Comparison of ENCODE assay signal across 10 cellular contexts in genomic region chr1:210262167-210262896, GRCh38. TPM values are rescaled to one million over a fixed set of nuclear protein-coding genes. Genes with fewer than 3 reads are reported as not detected.
DNase-seq lines count a peak whose midpoint lies in the region; ATAC-seq and TF ChIP-seq lines count a peak whose summit lies in the region.
"Had no signal": no experiment of that assay in that cellular context is flagged by ENCODE, and none has a peak within 500 bp of the region (broad histone marks: within the 10 kb centered on the region; RNA-seq: fewer than 3 reads in every experiment).

No MANE protein-coding gene starts in this region.

- H3K27ac Mint-ChIP-seq in GM23338, result no peak overlapping the region
- H3K27ac Mint-ChIP-seq in stimulated activated effector memory CD8-positive, alpha-beta T cell treated with anti-CD3 and anti-CD28 coated beads, Interleukin-12 subunit alpha, Interleukin-12 subunit beta, amount 100 ng/mL, for 72 hours, result no peak overlapping the region
- H3K27ac Mint-ChIP-seq in stimulated activated memory B cell treated with anti-CD40 and anti-IgM and Interleukin-4, amounts not matched to agents 10 μg/mL and 1 μg/mL and 100 μg/mL, for 72 hours, result no peak overlapping the region
- H3K27ac Mint-ChIP-seq: T-cell had no signal

- H3K4me2 ChIP-seq in GM23338, result no peak overlapping the region

- H3K4me3 ChIP-seq in GM23338, result no peak overlapping the region
- no peak overlapping the region for H3K4me3 ChIP-seq in brain microvascular endothelial cell (ENCODE audit: low read depth, low read length)

- H3F3A ChIP-seq in GM23338 (replicated peaks; ENCODE audit: low read depth), result no peaks in the 10 kb centered on the region

- H3K27ac ChIP-seq in GM23338 (ENCODE audit: low read depth) (no peak overlapping the region), brain microvascular endothelial cell (no peak overlapping the region)

- DNase-seq in GM23338 (ENCODE audit: low spot score) (no peak), brain microvascular endothelial cell (peak; percentile 17), hepatic stellate cell (ENCODE audit: low spot score) (peak; percentile 60), hypothalamus (lab: John Stamatoyannopoulos, UW) (no peak), NCI-H774 (lab: John Stamatoyannopoulos, UW) (no peak)
- no peak for DNase-seq in stimulated activated effector memory CD8-positive, alpha-beta T cell treated with anti-CD3 and anti-CD28 coated beads, Interleukin-12 subunit alpha, Interleukin-12 subunit beta, amount 100 ng/mL, for 72 hours (ENCODE audit: low spot score in 2 of 2)
- DNase-seq: nucleus accumbens, T-cell had no signal

- peaks cover 5% of the 10 kb centered on the region for H3K27me3 Mint-ChIP-seq in GM23338 (ENCODE audit: insufficient read depth, low read depth, poor library complexity)
- peaks cover 27% of the 10 kb centered on the region for H3K27me3 Mint-ChIP-seq in stimulated activated memory B cell treated with anti-CD40 and anti-IgM and Interleukin-4, amounts not matched to agents 10 μg/mL and 1 μg/mL and 100 μg/mL, for 72 hours

- H3K9me3 Mint-ChIP-seq in GM23338, result no peaks in the 10 kb centered on the region
- H3K9me3 Mint-ChIP-seq in stimulated activated effector memory CD8-positive, alpha-beta T cell treated with anti-CD3 and anti-CD28 coated beads, Interleukin-12 subunit alpha, Interleukin-12 subunit beta, amount 100 ng/mL, for 72 hours, result no peaks in the 10 kb centered on the region
- no peaks in the 10 kb centered on the region for H3K9me3 Mint-ChIP-seq in stimulated activated memory B cell treated with anti-CD40 and anti-IgM and Interleukin-4, amounts not matched to agents 10 μg/mL and 1 μg/mL and 100 μg/mL, for 72 hours
- H3K9me3 Mint-ChIP-seq: T-cell had no signal

- no peak for TF ChIP-seq CTCF in GM23338 (conservative IDR thresholded peaks at IDR 0.05; ENCODE audit: low read depth in 2 of 2)
- no peak for TF ChIP-seq CTCF in brain microvascular endothelial cell (IDR thresholded peaks at IDR 0.05; ENCODE audit: low read depth, low read length, missing control alignments)

- in situ Hi-C loops in brain microvascular endothelial cell (cut with HindIII; ENCODE audit: low pct_ligation_motif_present, low sequenced_read_pairs), result no loop called here

- peaks cover 21% of the 10 kb centered on the region for H3K4me1 Mint-ChIP-seq in GM23338
- H3K4me1 Mint-ChIP-seq in stimulated activated effector memory CD8-positive, alpha-beta T cell treated with anti-CD3 and anti-CD28 coated beads, Interleukin-12 subunit alpha, Interleukin-12 subunit beta, amount 100 ng/mL, for 72 hours, result no peaks in the 10 kb centered on the region
- H3K4me1 Mint-ChIP-seq in stimulated activated memory B cell treated with anti-CD40 and anti-IgM and Interleukin-4, amounts not matched to agents 10 μg/mL and 1 μg/mL and 100 μg/mL, for 72 hours, result no peaks in the 10 kb centered on the region
- H3K4me1 Mint-ChIP-seq: T-cell had no signal

- no peaks in the 10 kb centered on the region for H3K36me3 Mint-ChIP-seq in GM23338 (ENCODE audit: low read depth)
- no peaks in the 10 kb centered on the region for H3K36me3 Mint-ChIP-seq in stimulated activated effector memory CD8-positive, alpha-beta T cell treated with anti-CD3 and anti-CD28 coated beads, Interleukin-12 subunit alpha, Interleukin-12 subunit beta, amount 100 ng/mL, for 72 hours
- no peaks in the 10 kb centered on the region for H3K36me3 Mint-ChIP-seq in stimulated activated memory B cell treated with anti-CD40 and anti-IgM and Interleukin-4, amounts not matched to agents 10 μg/mL and 1 μg/mL and 100 μg/mL, for 72 hours
- H3K36me3 Mint-ChIP-seq: T-cell had no signal

- H4K20me1 ChIP-seq in GM23338 (replicated peaks; ENCODE audit: insufficient read depth), result no peaks in the 10 kb centered on the region

- ATAC-seq in GM23338 (no peak), GM18870 (IDR thresholded peaks at IDR 0.05; ENCODE audit: unreplicated experiment) (no peak)
- peak; percentile 14 for ATAC-seq in stimulated activated effector memory CD8-positive, alpha-beta T cell treated with anti-CD3 and anti-CD28 coated beads, Interleukin-12 subunit alpha, Interleukin-12 subunit beta, amount 100 ng/mL, for 72 hours
- ATAC-seq in stimulated activated memory B cell treated with anti-CD40 and anti-IgM and Interleukin-4, amounts not matched to agents 10 μg/mL and 1 μg/mL and 100 μg/mL, for 72 hours, result no peak
- ATAC-seq: T-cell had no signal

- 0 out of 2 replicates have a peak, but pooled peaks cover 5% of the 10 kb centered on the region for H3K9me2 ChIP-seq in GM23338 (ENCODE audit: insufficient read depth)

- 0 out of 2 replicates have a peak overlapping the region, but pooled peaks have one; percentile 59 for H2AFZ ChIP-seq in GM23338

- no peaks in the 10 kb centered on the region for H3K36me3 ChIP-seq in GM23338 (ENCODE audit: insufficient read depth)
- H3K36me3 ChIP-seq in brain microvascular endothelial cell (replicated peaks), result no peaks in the 10 kb centered on the region

- H3K27me3 ChIP-seq in GM23338 (ENCODE audit: insufficient read depth), result no peaks in the 10 kb centered on the region
- H3K27me3 ChIP-seq in brain microvascular endothelial cell (replicated peaks), result no peaks in the 10 kb centered on the region

- H3K79me2 ChIP-seq in GM23338 (replicated peaks; ENCODE audit: insufficient read depth), result no peaks in the 10 kb centered on the region

- H3K4me1 ChIP-seq in GM23338 (ENCODE audit: insufficient read depth), result peaks cover 30% of the 10 kb centered on the region

- no peak overlapping the region for H3K4me3 Mint-ChIP-seq in GM23338
- H3K4me3 Mint-ChIP-seq in stimulated activated effector memory CD8-positive, alpha-beta T cell treated with anti-CD3 and anti-CD28 coated beads, Interleukin-12 subunit alpha, Interleukin-12 subunit beta, amount 100 ng/mL, for 72 hours, result no peak overlapping the region
- H3K4me3 Mint-ChIP-seq in stimulated activated memory B cell treated with anti-CD40 and anti-IgM and Interleukin-4, amounts not matched to agents 10 μg/mL and 1 μg/mL and 100 μg/mL, for 72 hours, result no peak overlapping the region
- H3K4me3 Mint-ChIP-seq: T-cell had no signal

TF ChIP-seq in GM23338, 12 proteins besides CTCF, POLR2A, EP300 and RAD21:
- TF ChIP-seq CREB1 (CRISPR knock-in tag; IDR thresholded peaks at IDR 0.05; ENCODE audit: low read depth), result no peak
- no peak for TF ChIP-seq ZNF331 (CRISPR knock-in tag; IDR thresholded peaks at IDR 0.05; ENCODE audit: low read depth)
- TF ChIP-seq ETS1 (IDR thresholded peaks at IDR 0.05), result no peak
- TF ChIP-seq NANOG (IDR thresholded peaks at IDR 0.05; ENCODE audit: borderline replicate concordance), result no peak

RNA-seq across cellular contexts. Expression of gene SERTAD4, which starts 29.7 kb away (rescaled TPM):
- 1.0 and 1.6 TPM in 2 replicates for total RNA-seq in GM23338 (2014; rRNA removed; shearing (Covaris generic))
- 1.3 and 1.4 TPM in 2 replicates for polyA plus RNA-seq in GM23338 (2016; fragmentation: Nextera tagmentation; extraction: Ambion mirVana)
- total RNA-seq: T-cell had no signal

Comparison
In these comparisons a context has a peak if more than half of its experiments do, and no peak if none do; other contexts are left out.
1. DNase-seq: peak in brain microvascular endothelial cell (single experiment) and hepatic stellate cell (single experiment); none in GM23338 (single experiment), stimulated activated effector memory CD8-positive, alpha-beta T cell treated with anti-CD3 and anti-CD28 coated beads, Interleukin-12 subunit alpha, Interleukin-12 subunit beta, amount 100 ng/mL, for 72 hours (0 of 2), hypothalamus (0 of 51) and NCI-H774 (single experiment).